1 cellular context compared by ENCODE assay signal in the genomic region with DNA sequence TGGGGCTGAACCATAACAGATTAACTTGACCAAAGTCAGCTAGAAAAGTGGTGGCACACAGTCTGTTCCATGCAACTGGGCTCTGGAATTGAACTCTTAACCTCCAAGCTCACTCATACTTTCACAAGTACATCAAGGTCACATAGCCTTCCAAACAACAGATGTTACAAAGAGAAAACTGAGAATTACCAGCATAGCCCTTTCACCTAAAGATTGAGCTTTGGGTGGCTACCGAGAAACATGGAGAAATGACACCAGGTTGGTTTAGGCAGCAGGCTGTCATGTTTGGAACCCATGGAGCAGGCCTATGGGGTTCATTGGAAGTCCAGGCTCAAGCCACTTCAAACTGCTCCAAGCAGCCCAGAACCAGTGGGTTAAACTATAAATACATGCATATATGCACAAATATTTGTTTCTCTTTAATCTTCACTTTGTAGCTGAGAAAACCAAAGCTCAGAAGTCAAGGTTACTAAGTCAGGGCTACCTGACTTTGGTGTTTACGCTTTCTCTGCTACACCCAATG.
TF ChIP-seq lines count a peak whose summit lies in the region.

No MANE protein-coding gene starts in this region.

TF ChIP-seq in endothelial cell of umbilical vein, 7 proteins besides CTCF, POLR2A, EP300 and RAD21:
- peak; percentile 9 for TF ChIP-seq POLR2AphosphoS5 (IDR thresholded peaks at IDR 0.05; ENCODE audit: insufficient read depth, low read depth, low read length)
- no peak for TF ChIP-seq GATA2 (IDR thresholded peaks at IDR 0.05; ENCODE audit: insufficient read depth, insufficient read length, low read depth, low read length)
